18 cellular contexts compared by ENCODE assay signal in genomic region chr13:85441364-85441763, GRCh38.
"Had no signal": no experiment of that assay in that cellular context is flagged by ENCODE, and none has a peak within 500 bp of the region (broad histone marks: within the 10 kb centered on the region; RNA-seq: fewer than 3 reads in every experiment).

No MANE protein-coding gene starts in this region.

- ATAC-seq: body of pancreas; heart left ventricle; natural killer cell treated with Interleukin-12 subunit alpha and Interleukin-12 subunit beta and Interleukin-15 and Interleukin-18, amount 100 ng/mL, for 72 hours; right cardiac atrium; stimulated activated naive CD8-positive, alpha-beta T cell treated with anti-CD3 and anti-CD28 coated beads, Interleukin-15, Interleukin-2, amounts not matched to agents 100 U/mL and 50 U/mL, for 24 hours; upper lobe of right lung had no signal

- H3K4me3 ChIP-seq: body of pancreas, cardiac muscle cell, heart left ventricle, ovary, thyroid gland, upper lobe of right lung had no signal

- H3K36me3 ChIP-seq: cardiac muscle cell, heart left ventricle, neutrophil, ovary, thyroid gland, upper lobe of right lung had no signal

- H3K27me3 ChIP-seq: body of pancreas, cardiac muscle cell, heart left ventricle, neutrophil, ovary, thyroid gland, upper lobe of right lung had no signal

- H3K27ac ChIP-seq: body of pancreas, cardiac muscle cell, heart left ventricle, neutrophil, ovary, thyroid gland, upper lobe of right lung had no signal

- H3K9me3 ChIP-seq: body of pancreas, neutrophil, ovary, thyroid gland, upper lobe of right lung had no signal

- DNase-seq: activated CD4-positive, alpha-beta memory T cell treated with anti-CD3 and anti-CD28 coated beads, Interleukin-2, amount 10 ng/mL, durations not matched to agents 7 days and 5 days; activated CD4-positive, alpha-beta T cell treated with anti-CD3 and anti-CD28 coated beads, Interleukin-2, amount 10 ng/mL, durations not matched to agents 24 days and 14 days; activated gamma-delta T cell treated with Interleukin-2 at 50 U/mL for 16 hours; activated T-cell treated with anti-CD3 and anti-CD28 coated beads for 4 hours; anterior cingulate cortex; body of pancreas; cortex of kidney; endodermal cell; heart left ventricle; ovary; right cardiac atrium; stimulated activated CD4-positive, alpha-beta T cell treated with anti-CD3 and anti-CD28 coated beads, Interleukin-4, amount 100 ng/mL, for 24 hours; stimulated activated naive CD8-positive, alpha-beta T cell treated with anti-CD3 and anti-CD28 coated beads, Interleukin-15, Interleukin-2, amounts not matched to agents 100 U/mL and 50 U/mL, for 24 hours; thyroid gland; upper lobe of right lung had no signal

- H3K4me1 ChIP-seq: body of pancreas, heart left ventricle, thyroid gland, upper lobe of right lung had no signal
